In the genomic region with DNA sequence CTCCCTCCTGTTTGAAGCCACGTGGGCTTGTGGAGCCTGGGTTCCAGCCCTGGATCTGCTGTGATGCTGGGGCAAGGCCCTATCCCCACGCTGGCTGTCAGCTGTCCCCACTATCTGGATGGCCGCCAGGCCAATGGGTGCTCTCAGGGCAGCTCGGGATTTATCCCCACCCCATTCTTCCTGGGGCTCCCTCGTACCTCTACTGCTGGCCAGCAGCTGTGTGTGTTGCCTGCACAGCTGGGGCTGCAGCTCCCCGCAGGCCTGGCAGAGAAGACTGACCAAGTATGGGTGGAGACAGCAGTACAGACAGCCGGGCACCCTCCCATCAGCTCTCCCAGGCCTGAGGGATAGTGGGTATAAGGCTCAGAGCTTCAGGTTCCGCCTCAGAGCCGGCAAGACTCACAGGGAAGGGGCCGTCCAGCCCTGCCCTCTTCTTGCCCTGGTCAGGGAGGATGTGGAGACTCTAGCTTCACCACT, we compare ENCODE assay signal across 18 cellular contexts. TPM values are rescaled to one million over a fixed set of nuclear protein-coding genes. Genes with fewer than 3 reads are reported as not detected.
DNase-seq lines count a peak whose midpoint lies in the region; ATAC-seq and TF ChIP-seq lines count a peak whose summit lies in the region.
"Had no signal": no experiment of that assay in that cellular context is flagged by ENCODE, and none has a peak within 500 bp of the region (broad histone marks: within the 10 kb centered on the region; RNA-seq: fewer than 3 reads in every experiment).

No MANE protein-coding gene starts in this region.

- ATAC-seq in Panc1 (peak; percentile 66), HG03521 (IDR thresholded peaks at IDR 0.05; ENCODE audit: unreplicated experiment) (no peak)
- ATAC-seq: stimulated activated naive B cell treated with anti-CD40 and anti-IgM and Interleukin-4, amounts not matched to agents 10 μg/mL and 1 μg/mL and 100 μg/mL, for 72 hours had no signal

- peaks cover under 1% of the 10 kb centered on the region for H3K4me1 Mint-ChIP-seq in Caco-2 (ENCODE audit: low read depth, unreplicated experiment)

- H3K9me3 Mint-ChIP-seq in Caco-2 (ENCODE audit: unreplicated experiment): no peaks in the 10 kb centered on the region
- H3K9me3 Mint-ChIP-seq: CD4-positive, alpha-beta memory T cell; naive B cell; stimulated activated naive B cell treated with anti-CD40 and anti-IgM and Interleukin-4, amounts not matched to agents 10 μg/mL and 1 μg/mL and 100 μg/mL, for 72 hours; T-helper 1 cell treated with Interleukin-12 subunit alpha and Interleukin-12 subunit beta and Interleukin-4 antibody, amounts not matched to agents 30 μg/mL and 1 μg/mL, for 36 hours had no signal

- H3K4me3 Mint-ChIP-seq in Caco-2 (ENCODE audit: unreplicated experiment): no peak overlapping the region
- H3K4me3 Mint-ChIP-seq: CD4-positive, alpha-beta memory T cell; naive B cell; stimulated activated naive B cell treated with anti-CD40 and anti-IgM and Interleukin-4, amounts not matched to agents 10 μg/mL and 1 μg/mL and 100 μg/mL, for 72 hours; T-helper 1 cell treated with Interleukin-12 subunit alpha and Interleukin-12 subunit beta and Interleukin-4 antibody, amounts not matched to agents 30 μg/mL and 1 μg/mL, for 36 hours had no signal

- POLR2A ChIA-PET in Panc1 (lab: Charles Lee) (no interaction called here), Caco-2 (lab: Charles Lee) (no interaction called here)

- no peak overlapping the region for H3K27ac Mint-ChIP-seq in Caco-2 (ENCODE audit: unreplicated experiment)
- H3K27ac Mint-ChIP-seq: CD4-positive, alpha-beta memory T cell; stimulated activated naive B cell treated with anti-CD40 and anti-IgM and Interleukin-4, amounts not matched to agents 10 μg/mL and 1 μg/mL and 100 μg/mL, for 72 hours; T-helper 1 cell treated with Interleukin-12 subunit alpha and Interleukin-12 subunit beta and Interleukin-4 antibody, amounts not matched to agents 30 μg/mL and 1 μg/mL, for 36 hours had no signal

- no peak overlapping the region for H3K9ac ChIP-seq in skeletal muscle satellite cell (ENCODE audit: low read depth, low read length)
- H3K9ac ChIP-seq in colonic mucosa (ENCODE audit: low read depth in 2 of 2, low read length in 2 of 2): no peak overlapping the region

- H3K4me1 ChIP-seq in Panc1 (ENCODE audit: control insufficient read depth, insufficient read depth, low read length): peaks cover 24% of the 10 kb centered on the region
- H3K4me1 ChIP-seq in skeletal muscle satellite cell (ENCODE audit: control insufficient read depth, insufficient read depth, low read length): peaks cover 31% of the 10 kb centered on the region
- no peaks in the 10 kb centered on the region for H3K4me1 ChIP-seq in Caco-2
- H3K4me1 ChIP-seq in colonic mucosa: peaks cover 6% of the 10 kb centered on the region

- H3K9me3 ChIP-seq in Panc1 (ENCODE audit: control insufficient read depth, insufficient read depth, low read depth, low read length) (no peaks in the 10 kb centered on the region), skeletal muscle satellite cell (replicated peaks; ENCODE audit: low read length) (no peaks in the 10 kb centered on the region), Caco-2 (no peaks in the 10 kb centered on the region), colonic mucosa (no peaks in the 10 kb centered on the region)
- H3K9me3 ChIP-seq: heart left ventricle had no signal

- DNase-seq in Caki2 (ENCODE audit: low read depth): peak; percentile 64
- no peak for DNase-seq in Panc1 (ENCODE audit: low read depth, low spot score)
- peak; percentile 56 for DNase-seq in glomerular visceral epithelial cell (ENCODE audit: extremely low spot score)
- no peak for DNase-seq in Caco-2
- no peak for DNase-seq in colonic mucosa
- DNase-seq: activated CD4-positive, alpha-beta T cell treated with anti-CD3 and anti-CD28 coated beads for 1 hour; activated gamma-delta T cell; CD4-positive, alpha-beta memory T cell; DMS153; heart left ventricle; mesendoderm; naive B cell; NCI-H187; stimulated activated CD4-positive, alpha-beta T cell treated with anti-CD3 and anti-CD28 coated beads, Interleukin-4, amount 100 ng/mL, for 24 hours; stimulated activated naive B cell treated with anti-CD40 and anti-IgM and Interleukin-4, amounts not matched to agents 10 μg/mL and 1 μg/mL and 100 μg/mL, for 72 hours had no signal

- H3K4me3 ChIP-seq in Panc1 (ENCODE audit: low read depth in 2 of 2, low read length in 2 of 2) (no peak overlapping the region), skeletal muscle satellite cell (ENCODE audit: low read length) (no peak overlapping the region), Caco-2 (ENCODE audit: low read depth, low read length) (no peak overlapping the region), colonic mucosa (no peak overlapping the region)
- H3K4me3 ChIP-seq: heart left ventricle had no signal

- no peak for TF ChIP-seq CTCF in Panc1 (IDR thresholded peaks at IDR 0.05)
- TF ChIP-seq CTCF in Caco-2 (IDR thresholded peaks at IDR 0.05; ENCODE audit: insufficient read depth in 1 of 2, low read depth in 1 of 2, low read length in 1 of 2, severe bottlenecking in 1 of 2, unreplicated experiment in 1 of 2): no peak
- no peak for TF ChIP-seq CTCF in colonic mucosa (IDR thresholded peaks at IDR 0.05)

- H3K27me3 ChIP-seq in Panc1 (ENCODE audit: control insufficient read depth, insufficient read depth, low read length) (no peaks in the 10 kb centered on the region), skeletal muscle satellite cell (ENCODE audit: control insufficient read depth, insufficient read depth, low read length) (no peaks in the 10 kb centered on the region), Caco-2 (replicated peaks; ENCODE audit: control insufficient read depth, insufficient read depth, low read length) (no peaks in the 10 kb centered on the region), colonic mucosa (no peaks in the 10 kb centered on the region)
- H3K27me3 ChIP-seq: heart left ventricle had no signal

- no peaks in the 10 kb centered on the region for H3K36me3 ChIP-seq in Panc1 (ENCODE audit: control insufficient read depth, insufficient read depth, low read length)
- H3K36me3 ChIP-seq in skeletal muscle satellite cell (ENCODE audit: insufficient read depth, low read length): no peaks in the 10 kb centered on the region
- H3K36me3 ChIP-seq in Caco-2 (ENCODE audit: control insufficient read depth, insufficient read depth, low read length): no peaks in the 10 kb centered on the region
- H3K36me3 ChIP-seq in colonic mucosa: no peaks in the 10 kb centered on the region
- H3K36me3 ChIP-seq: heart left ventricle had no signal

- CTCF ChIA-PET in Panc1 (lab: Charles Lee): interaction anchor here (0.6 kb wide), 1 partner anchor 27 kb away, joined by 3 read pairs; no protein-coding TSS in a partner anchor
- CTCF ChIA-PET in Caco-2 (lab: Charles Lee): no interaction called here

- in situ Hi-C loops in Caki2 (cut with HindIII; ENCODE audit: low pct_unique_long_range_greater_than_20kb, low sequenced_read_pairs): no loop called here
- in situ Hi-C loops in Panc1 (cut with HindIII; ENCODE audit: low pct_unique_long_range_greater_than_20kb, low sequenced_read_pairs): no loop called here

- peaks cover 2% of the 10 kb centered on the region for H3K36me3 Mint-ChIP-seq in Caco-2 (ENCODE audit: insufficient read depth, unreplicated experiment)
- H3K36me3 Mint-ChIP-seq: naive B cell had no signal

- BruUV-seq in Panc1 (replicated peaks; lab: Mats Ljungman, UMichigan): no TSS peak
- no TSS peak for BruUV-seq in Caco-2 (replicated peaks; lab: Mats Ljungman, UMichigan)

- no peaks in the 10 kb centered on the region for H3K27me3 Mint-ChIP-seq in Caco-2 (ENCODE audit: insufficient read depth, unreplicated experiment)
- H3K27me3 Mint-ChIP-seq: stimulated activated naive B cell treated with anti-CD40 and anti-IgM and Interleukin-4, amounts not matched to agents 10 μg/mL and 1 μg/mL and 100 μg/mL, for 72 hours had no signal

- intact Hi-C loops in Panc1 (cut with micrococcal nuclease; ENCODE audit: unreplicated experiment): no loop called here
- intact Hi-C loops in Caco-2 (cut with micrococcal nuclease; ENCODE audit: unreplicated experiment): no loop called here
- intact Hi-C loops in colonic mucosa (cut with DNase I): no loop called here

- H3K4me2 ChIP-seq in skeletal muscle satellite cell (ENCODE audit: low read length): peak overlapping the region; percentile 13

- H3K27ac ChIP-seq in Panc1 (ENCODE audit: low read length) (no peak overlapping the region), colonic mucosa (no peak overlapping the region)
- H3K27ac ChIP-seq: heart left ventricle had no signal

RNA-seq across cellular contexts. Expression of gene CLIP2, which starts 13.6 kb away (rescaled TPM):
- total RNA-seq in Caki2 (2014; rRNA removed; shearing (Covaris generic); ENCODE audit: low replicate concordance): 20.5 and 35.9 TPM in 2 replicates
- 39.9 TPM for total RNA-seq in Panc1 (2021; ENCODE audit: unreplicated experiment)
- polyA plus RNA-seq in Panc1 (2012; ENCODE audit: insufficient read length): 47.7 TPM
- total RNA-seq in skeletal muscle satellite cell (2012; rRNA removed): 34.7 and 45.9 TPM in 2 replicates
- total RNA-seq in Caco-2 (2022): 19.5 and 23.5 TPM in 2 replicates
- total RNA-seq in colonic mucosa: 10 to 100 TPM; 77.8 to 81.6 TPM

RNA-seq across cellular contexts. Expression of gene RFC2, which starts 48.6 kb away (rescaled TPM):
- 50.5 and 52.0 TPM in 2 replicates for total RNA-seq in Caki2 (2014; rRNA removed; shearing (Covaris generic); ENCODE audit: low replicate concordance)
- total RNA-seq in Panc1 (2021; ENCODE audit: unreplicated experiment) (56.2 TPM), Caco-2 (2022) (64.9 and 75.6 TPM in 2 replicates), colonic mucosa (10 to 100 TPM; 18.5 to 43.8 TPM)
- polyA plus RNA-seq in Panc1 (2012; ENCODE audit: insufficient read length): 42.8 TPM
- total RNA-seq in skeletal muscle satellite cell (2012; rRNA removed): 23.6 and 26.6 TPM in 2 replicates

Comparison
In these comparisons a context has a peak if more than half of its experiments do, and no peak if none do; other contexts are left out.
1. DNase-seq: peak in Caki2 (single experiment) and glomerular visceral epithelial cell (single experiment); none in Panc1 (single experiment), Caco-2 (0 of 2) and colonic mucosa (single experiment).